ENCODE assay signal across 1 cellular context in genomic region chr11:60914620-60915249, GRCh38.
TF ChIP-seq lines count a peak whose summit lies in the region.

No MANE protein-coding gene starts in this region.

TF ChIP-seq in HEK293, 187 proteins besides CTCF, POLR2A, EP300 and RAD21 (continued from another document):
- no peak for TF ChIP-seq ZNF449 (tag by site-specific recombination; IDR thresholded peaks at IDR 0.05)
- no peak for TF ChIP-seq ZBTB44 (tag by site-specific recombination; IDR thresholded peaks at IDR 0.05)
- TF ChIP-seq PRDM10 (tag by site-specific recombination; IDR thresholded peaks at IDR 0.05), result peak; percentile 37
- no peak for TF ChIP-seq ZNF510 (tag by site-specific recombination; IDR thresholded peaks at IDR 0.05; ENCODE audit: insufficient replicate concordance)
